In the genomic region with DNA sequence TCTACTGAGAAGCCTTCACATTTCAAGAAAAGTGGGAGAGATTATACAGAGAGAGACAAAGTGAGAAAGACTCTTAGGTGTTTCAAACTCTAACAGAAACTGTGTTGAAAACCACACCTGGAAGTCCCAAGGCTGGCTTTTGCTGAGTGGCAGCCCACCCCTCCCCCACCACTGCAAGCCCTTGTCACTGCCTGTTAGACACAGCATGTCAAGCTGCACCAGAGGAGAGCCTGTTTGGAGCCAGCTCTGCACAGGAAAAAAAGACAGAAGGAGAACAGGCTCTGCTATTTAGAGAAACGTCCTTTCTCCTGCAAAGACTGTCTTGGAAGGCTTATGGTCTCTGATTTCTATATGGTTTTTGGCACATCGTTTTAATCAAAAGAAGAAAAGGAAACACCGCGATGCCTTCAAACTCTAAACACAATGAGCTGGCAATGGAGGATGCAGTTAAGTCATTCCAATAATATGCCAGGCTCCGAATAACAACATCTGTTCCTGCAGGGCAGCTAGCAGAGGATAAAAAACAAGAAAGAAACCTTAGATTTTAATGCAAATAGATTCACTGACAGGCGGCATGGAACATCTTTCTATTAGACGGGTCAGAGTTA, we compare ENCODE assay signal across 1 cellular context.
TF ChIP-seq lines count a peak whose summit lies in the region.

No MANE protein-coding gene starts in this region.

TF ChIP-seq in H1, 55 proteins besides CTCF, POLR2A, EP300 and RAD21 (continued from another document):
- TF ChIP-seq RNF2 (IDR thresholded peaks at IDR 0.05; ENCODE audit: borderline replicate concordance, low read depth, low read length, missing control alignments, poor library complexity, severe bottlenecking) (no peak), RFX5 (IDR thresholded peaks at IDR 0.05; ENCODE audit: borderline replicate concordance, low read depth, low read length) (no peak), JUN (IDR thresholded peaks at IDR 0.05; ENCODE audit: low read depth, low read length) (no peak)
